In the genomic region with DNA sequence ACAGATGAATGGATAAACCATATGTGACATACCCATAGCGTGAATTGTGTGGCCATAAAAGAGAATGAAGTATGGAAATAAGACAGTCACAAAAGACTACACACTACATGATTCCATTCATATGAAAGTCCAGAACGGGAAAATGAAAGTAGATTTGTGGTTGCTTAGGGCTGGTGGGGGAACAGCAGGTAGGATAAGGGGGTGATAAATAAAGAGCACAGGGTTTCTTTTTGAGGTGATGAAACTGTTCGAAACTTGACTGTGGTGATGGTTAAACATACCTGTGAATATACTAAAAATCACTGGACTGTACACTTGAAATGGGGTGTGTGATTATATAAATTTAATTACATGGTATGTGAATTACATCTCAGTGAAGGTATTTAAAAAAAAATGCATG, we compare ENCODE assay signal across 20 cellular contexts. TPM values are rescaled to one million over a fixed set of nuclear protein-coding genes. Genes with fewer than 3 reads are reported as not detected.
A peak's percentile ranks its signal among the peaks of the same experiment; 100 is the strongest.
DNase-seq lines count a peak whose midpoint lies in the region; ATAC-seq, FAIRE-seq and TF ChIP-seq lines count a peak whose summit lies in the region.
"Had no signal": no experiment of that assay in that cellular context is flagged by ENCODE, and none has a peak within 500 bp of the region (broad histone marks: within the 10 kb centered on the region; RNA-seq: fewer than 3 reads in every experiment).

No MANE protein-coding gene starts in this region.

- TF ChIP-seq RAD21 in HepG2 (CRISPR knock-in tag; IDR thresholded peaks at IDR 0.05), result no peak

- H3K9me3 Mint-ChIP-seq in HFFc6, result peaks cover 24% of the 10 kb centered on the region
- peaks cover 41% of the 10 kb centered on the region for H3K9me3 Mint-ChIP-seq in activated naive CD8-positive, alpha-beta T cell treated with anti-CD3 and anti-CD28 coated beads, Interleukin-2, amount 50 U/mL, for 24 hours

- in situ Hi-C loops in HepG2 (cut with HindIII; ENCODE audit: extremely low pct_ligation_motif_present, low pct_unique_long_range_greater_than_20kb), result no loop called here

- 97% methylated on average over 3 of the region's 3 CpGs for WGBS in HepG2 (ENCODE audit: low lambda C conversion rate)
- 82% methylated on average over 3 of the region's 3 CpGs for whole genome bisulfite sequencing in right lobe of liver (ENCODE audit: insufficient coverage, low coverage, low lambda C conversion rate, missing lambda C conversion rate)

- TF ChIP-seq POLR2A in HepG2 (IDR thresholded peaks at IDR 0.05; ENCODE audit: insufficient read depth in 1 of 2, low read depth in 2 of 2, low read length in 2 of 2), result no peak
- no peak for TF ChIP-seq POLR2A in right lobe of liver (IDR thresholded peaks at IDR 0.05)

- no peak overlapping the region for H3K4me3 ChIP-seq in HepG2 (replicated peaks in 1 of 3; ENCODE audit: insufficient read depth in 1 of 3, low read depth in 2 of 3, low read length in 3 of 3)
- no peak overlapping the region for H3K4me3 ChIP-seq in right lobe of liver
- H3K4me3 ChIP-seq: SK-N-MC had no signal

- no TSS peak for BruUV-seq in HepG2 (replicated peaks; lab: Mats Ljungman, UMichigan)

- H3K79me2 ChIP-seq in HepG2 (ENCODE audit: insufficient read depth, low read length), result peaks cover 95% of the 10 kb centered on the region

- H3K27me3 Mint-ChIP-seq in HFFc6 (ENCODE audit: insufficient read depth), result no peaks in the 10 kb centered on the region
- H3K27me3 Mint-ChIP-seq in activated naive CD8-positive, alpha-beta T cell treated with anti-CD3 and anti-CD28 coated beads, Interleukin-2, amount 50 U/mL, for 24 hours, result no peaks in the 10 kb centered on the region

- no peak overlapping the region for H3K4me3 Mint-ChIP-seq in HFFc6
- no peak overlapping the region for H3K4me3 Mint-ChIP-seq in activated naive CD8-positive, alpha-beta T cell treated with anti-CD3 and anti-CD28 coated beads, Interleukin-2, amount 50 U/mL, for 24 hours

- TF ChIP-seq CTCF in HepG2 (CRISPR knock-in tag; IDR thresholded peaks at IDR 0.05) (no peak), right lobe of liver (IDR thresholded peaks at IDR 0.05) (no peak), HFFc6 (IDR thresholded peaks at IDR 0.05) (no peak), foreskin keratinocyte (conservative IDR thresholded peaks at IDR 0.05) (no peak)

- TF ChIP-seq EP300 in HepG2 (IDR thresholded peaks at IDR 0.05; ENCODE audit: low read depth in 2 of 2, low read length in 2 of 2) (no peak), HepG2 (CRISPR knock-in tag; IDR thresholded peaks at IDR 0.05; ENCODE audit: borderline replicate concordance) (no peak)

- H3K27ac ChIP-seq in HepG2 (ENCODE audit: extremely low read length, insufficient read depth, low read length) (no peak overlapping the region), right lobe of liver (no peak overlapping the region), foreskin keratinocyte (no peak overlapping the region)
- H3K27ac ChIP-seq: C4-2B, KMS-11, SK-N-MC had no signal

- H3K4me1 ChIP-seq in HepG2 (ENCODE audit: insufficient read depth, low read length), result peaks cover 56% of the 10 kb centered on the region
- peaks cover 0 to 2% (median 0%) of the 10 kb centered on the region in 4 donors for H3K4me1 ChIP-seq in right lobe of liver
- H3K4me1 ChIP-seq in foreskin keratinocyte, result no peaks in the 10 kb centered on the region

- H2AFZ ChIP-seq in HepG2 (ENCODE audit: low read length), result no peak overlapping the region

- POLR2A ChIA-PET in HepG2 (lab: Yijun Ruan, JAX), result no interaction called here

- H3K9ac ChIP-seq in HepG2 (ENCODE audit: insufficient read depth, low read depth, low read length), result no peak overlapping the region
- H3K9ac ChIP-seq: KMS-11 had no signal

- no peak for DNase-seq in HepG2 (ENCODE audit: low spot score)
- DNase-seq in right lobe of liver, result no peak
- DNase-seq in HFFc6, result no peak
- no peak for DNase-seq in activated naive CD8-positive, alpha-beta T cell treated with anti-CD3 and anti-CD28 coated beads, Interleukin-2, amount 50 U/mL, for 24 hours
- no peak for DNase-seq in stimulated activated CD4-positive, alpha-beta T cell treated with anti-CD3 and anti-CD28 coated beads, Interleukin-4, amount 100 ng/mL, for 4 hours
- DNase-seq in foreskin keratinocyte, result no peak
- DNase-seq: AML-193, COR-L47, DMS 273 treated with DMSO at 0.1 percent for 48 hours, GOT3, NCI-H1694 treated with DMSO at 0.1 percent for 48 hours, NCI-H510A, NCI-H774, OCI-M1, SHP77 had no signal

- intact Hi-C loops in HepG2 (cut with micrococcal nuclease; ENCODE audit: unreplicated experiment) (no loop called here), right lobe of liver (cut with DNase I) (no loop called here)

- no peaks in the 10 kb centered on the region for H3K27me3 ChIP-seq in HepG2 (ENCODE audit: control insufficient read depth in 1 of 2, insufficient read depth in 2 of 2, low read length in 2 of 2)
- no peaks in the 10 kb centered on the region for H3K27me3 ChIP-seq in right lobe of liver
- no peaks in the 10 kb centered on the region for H3K27me3 ChIP-seq in foreskin keratinocyte

- H4K20me1 ChIP-seq in HepG2 (ENCODE audit: insufficient read depth, low read length), result peaks cover 78% of the 10 kb centered on the region

- no peak for ATAC-seq in HepG2
- no peak for ATAC-seq in right lobe of liver
- ATAC-seq in activated naive CD8-positive, alpha-beta T cell treated with anti-CD3 and anti-CD28 coated beads, Interleukin-2, amount 50 U/mL, for 24 hours, result no peak
- no peak for ATAC-seq in foreskin keratinocyte
- ATAC-seq in GM21360 (IDR thresholded peaks at IDR 0.05; ENCODE audit: unreplicated experiment), result no peak

- no peak for FAIRE-seq in HepG2 (lab: Jason Lieb, UNC)
- FAIRE-seq: G401.6 had no signal

- CTCF ChIA-PET in HepG2 (lab: Yijun Ruan, JAX; ENCODE audit: low intra/inter-chr PET ratio, low total read pairs), result no interaction called here

- H3K36me3 ChIP-seq in HepG2 (replicated peaks in 1 of 2; ENCODE audit: control insufficient read depth in 1 of 2, insufficient read depth in 2 of 2, low read length in 2 of 2) (peaks cover 19 to 73% of the 10 kb centered on the region in 2 experiments), right lobe of liver (no peaks in the 10 kb centered on the region)

- H3K4me2 ChIP-seq in HepG2 (ENCODE audit: low read depth, low read length), result no peak overlapping the region
- H3K4me2 ChIP-seq: KMS-11 had no signal

- H3K4me1 Mint-ChIP-seq in HFFc6 (ENCODE audit: low read depth), result peaks cover 34% of the 10 kb centered on the region
- peaks cover 86% of the 10 kb centered on the region for H3K4me1 Mint-ChIP-seq in activated naive CD8-positive, alpha-beta T cell treated with anti-CD3 and anti-CD28 coated beads, Interleukin-2, amount 50 U/mL, for 24 hours

- H3K27ac Mint-ChIP-seq in HFFc6, result peak overlapping the region; percentile 49; the same call in 1 of the 2 replicates
- peak overlapping the region; percentile 52 for H3K27ac Mint-ChIP-seq in activated naive CD8-positive, alpha-beta T cell treated with anti-CD3 and anti-CD28 coated beads, Interleukin-2, amount 50 U/mL, for 24 hours

- H3K9me3 ChIP-seq in HepG2 (ENCODE audit: low read length), result peaks cover 21% of the 10 kb centered on the region; the same call in 1 of the 2 replicates
- no peaks in the 10 kb centered on the region for H3K9me3 ChIP-seq in right lobe of liver

- peaks cover 51% of the 10 kb centered on the region for H3K36me3 Mint-ChIP-seq in HFFc6 (ENCODE audit: low read depth)
- H3K36me3 Mint-ChIP-seq in activated naive CD8-positive, alpha-beta T cell treated with anti-CD3 and anti-CD28 coated beads, Interleukin-2, amount 50 U/mL, for 24 hours (ENCODE audit: low read depth), result peaks cover 83% of the 10 kb centered on the region

TF ChIP-seq in HepG2, 621 proteins besides CTCF, POLR2A, EP300 and RAD21:
- TF ChIP-seq, protein P1, sequence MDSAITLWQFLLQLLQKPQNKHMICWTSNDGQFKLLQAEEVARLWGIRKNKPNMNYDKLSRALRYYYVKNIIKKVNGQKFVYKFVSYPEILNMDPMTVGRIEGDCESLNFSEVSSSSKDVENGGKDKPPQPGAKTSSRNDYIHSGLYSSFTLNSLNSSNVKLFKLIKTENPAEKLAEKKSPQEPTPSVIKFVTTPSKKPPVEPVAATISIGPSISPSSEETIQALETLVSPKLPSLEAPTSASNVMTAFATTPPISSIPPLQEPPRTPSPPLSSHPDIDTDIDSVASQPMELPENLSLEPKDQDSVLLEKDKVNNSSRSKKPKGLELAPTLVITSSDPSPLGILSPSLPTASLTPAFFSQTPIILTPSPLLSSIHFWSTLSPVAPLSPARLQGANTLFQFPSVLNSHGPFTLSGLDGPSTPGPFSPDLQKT (CRISPR knock-in tag; IDR thresholded peaks at IDR 0.05; ENCODE audit: borderline replicate concordance), result no peak
- no peak for TF ChIP-seq POLR2AphosphoS2 (IDR thresholded peaks at IDR 0.05; ENCODE audit: low read depth, low read length)
- TF ChIP-seq RBM22 (optimal IDR thresholded peaks at IDR 0.05; ENCODE audit: low read length), result peak; percentile 4
- TF ChIP-seq ZNF891 (CRISPR knock-in tag; IDR thresholded peaks at IDR 0.05), result no peak

RNA-seq across cellular contexts. Expression of gene TMEM123, which starts 16.9 kb away (rescaled TPM):
- 265 and 365 TPM in 2 replicates for total RNA-seq in HepG2 (2016; rRNA removed; fragmentation: Illumina TruSeq; extraction: Trizol)
- total RNA-seq in HepG2 (2016; cell fraction: cytosol; rRNA removed; fragmentation: Illumina TruSeq; extraction: Trizol; ENCODE audit: low read depth), result 106 and 111 TPM in 2 replicates
- 253 and 367 TPM in 2 replicates for total RNA-seq in HepG2 (2016; cell fraction: insoluble cytoplasmic fraction; rRNA removed; fragmentation: Illumina TruSeq; extraction: Trizol)
- total RNA-seq in HepG2 (2016; cell fraction: membrane; rRNA removed; fragmentation: Illumina TruSeq; extraction: Trizol), result 267 and 271 TPM in 2 replicates
- total RNA-seq in HepG2 (2016; cell fraction: nucleus; rRNA removed; fragmentation: Illumina TruSeq; extraction: Trizol), result 271 and 302 TPM in 2 replicates
- polyA plus RNA-seq in HepG2 (2011; rRNA removed), result 2,108 and 2,761 TPM in 2 replicates
- polyA plus RNA-seq in HepG2 (2011; cell fraction: cytosol; rRNA removed), result 1,026 and 1,553 TPM in 2 replicates
- polyA plus RNA-seq in HepG2 (2011; cell fraction: nucleus; rRNA removed), result 209 and 224 TPM in 2 replicates
- polyA plus RNA-seq in HepG2 (2012), result 787 and 938 TPM in 2 replicates
- 159 and 182 TPM in 2 replicates for polyA plus RNA-seq in HepG2 (2016; cell fraction: cytosol; fragmentation: Illumina TruSeq; extraction: Trizol; ENCODE audit: low read depth)
- 316 and 330 TPM in 2 replicates for polyA plus RNA-seq in HepG2 (2016; cell fraction: insoluble cytoplasmic fraction; fragmentation: Illumina TruSeq; extraction: Trizol; ENCODE audit: low read depth)
- 230 and 256 TPM in 2 replicates for polyA plus RNA-seq in HepG2 (2016; cell fraction: membrane; fragmentation: Illumina TruSeq; extraction: Trizol; ENCODE audit: low read depth)
- 368 and 391 TPM in 2 replicates for polyA plus RNA-seq in HepG2 (2016; cell fraction: nucleus; fragmentation: Illumina TruSeq; extraction: Trizol; ENCODE audit: insufficient read depth, low read depth)
- 117 and 454 TPM in 2 replicates for polyA minus RNA-seq in HepG2 (2011; rRNA and poly(A)+ RNA removed; ENCODE audit: low replicate concordance)
- polyA minus RNA-seq in HepG2 (2011; cell fraction: cytosol; rRNA and poly(A)+ RNA removed), result 1,086 and 1,277 TPM in 2 replicates
- 441 and 760 TPM in 2 replicates for polyA minus RNA-seq in HepG2 (2011; cell fraction: nucleus; rRNA and poly(A)+ RNA removed)
- total RNA-seq in right lobe of liver, result 100 to 1,000 TPM; 173 to 557 (median 229) TPM
- total RNA-seq in HFFc6 (2021; fragmentation: NEBNext Ultra II Directional; extraction: Animal tissue kit (Norgen Biotek cat#: 25700)), result 100 to 1,000 TPM; 128 to 197 (median 161) TPM
- total RNA-seq in foreskin keratinocyte, result 213 and 269 TPM in 2 replicates
- polyA plus RNA-seq in foreskin keratinocyte, result 54.6 and 70.6 TPM in 2 replicates
